In genomic region chr1:155989992-155990325, GRCh38 we compare ENCODE assay signal across 11 cellular contexts. TPM values are rescaled to one million over a fixed set of nuclear protein-coding genes. Genes with fewer than 3 reads are reported as not detected.
DNase-seq lines count a peak whose midpoint lies in the region; ATAC-seq, FAIRE-seq and TF ChIP-seq lines count a peak whose summit lies in the region.
"Had no signal": no experiment of that assay in that cellular context is flagged by ENCODE, and none has a peak within 500 bp of the region (broad histone marks: within the 10 kb centered on the region; RNA-seq: fewer than 3 reads in every experiment).

No MANE protein-coding gene starts in this region.

- FAIRE-seq in GM12892 (lab: Jason Lieb, UNC), result peak; percentile 46

- H3K27me3 Mint-ChIP-seq in dendritic cell treated with granulocyte-macrophage colony-stimulating factor and Interleukin-4, amounts not matched to agents 40 ng/mL and 50 ng/mL, for 4 days, result peaks cover 3% of the 10 kb centered on the region
- H3K27me3 Mint-ChIP-seq: CD4-positive, alpha-beta memory T cell had no signal

- peak overlapping the region; percentile 84 for H3K27ac Mint-ChIP-seq in dendritic cell treated with granulocyte-macrophage colony-stimulating factor and Interleukin-4, amounts not matched to agents 40 ng/mL and 50 ng/mL, for 4 days

- H3K9ac ChIP-seq in MM.1S (ENCODE audit: low read length), result no peak overlapping the region

- peak overlapping the region; percentile 2; the same call in 1 of the 2 replicates for H2AFZ ChIP-seq in MM.1S (ENCODE audit: low read length)

- H3K4me1 ChIP-seq in MM.1S (ENCODE audit: low read length), result peaks cover 21% of the 10 kb centered on the region
- H3K4me1 ChIP-seq: uterus had no signal

- DNase-seq in GM12892 (ENCODE audit: insufficient read length), result no peak
- DNase-seq in MM.1S, result no peak
- peak; percentile 82 for DNase-seq in pons (ENCODE audit: low spot score)
- no peak for DNase-seq in SW480 (ENCODE audit: low spot score)
- no peak for DNase-seq in NK-92 treated with Interleukin-12 subunit alpha and Interleukin-12 subunit beta, amount 100 ng/mL, for 24 hours (lab: John Stamatoyannopoulos, UW)
- no peak for DNase-seq in hepatic stellate cell (ENCODE audit: low spot score)

- H3K4me1 Mint-ChIP-seq in dendritic cell treated with granulocyte-macrophage colony-stimulating factor and Interleukin-4, amounts not matched to agents 40 ng/mL and 50 ng/mL, for 4 days (ENCODE audit: low read depth), result peaks cover 59% of the 10 kb centered on the region

- H3K4me3 ChIP-seq in MM.1S (ENCODE audit: low read length), result no peak overlapping the region

- intact Hi-C loops in dendritic cell treated with granulocyte-macrophage colony-stimulating factor and Interleukin-4, amounts not matched to agents 40 ng/mL and 50 ng/mL, for 4 days (cut with micrococcal nuclease), result loop anchor here (1.0 kb wide), 1 partner anchor 52 kb away; no protein-coding TSS in a partner anchor

- no peaks in the 10 kb centered on the region for H3K9me3 Mint-ChIP-seq in dendritic cell treated with granulocyte-macrophage colony-stimulating factor and Interleukin-4, amounts not matched to agents 40 ng/mL and 50 ng/mL, for 4 days
- H3K9me3 Mint-ChIP-seq: CD4-positive, alpha-beta memory T cell had no signal

- no peak overlapping the region for H3K4me2 ChIP-seq in MM.1S (ENCODE audit: low read depth, low read length)

- ATAC-seq in activated CD4-positive, CD25-positive, alpha-beta regulatory T cell treated with anti-CD3 and anti-CD28 coated beads, Interleukin-2, amount 50 U/mL, for 24 hours, result no peak

- H3K9me2 ChIP-seq in MM.1S (replicated peaks; ENCODE audit: insufficient read depth, low read length), result no peaks in the 10 kb centered on the region

- H3K36me3 ChIP-seq in MM.1S (replicated peaks; ENCODE audit: insufficient read depth, low read length), result no peaks in the 10 kb centered on the region
- H3K36me3 ChIP-seq: ovary, uterus had no signal

- peak overlapping the region; percentile 66 for H3K4me3 Mint-ChIP-seq in dendritic cell treated with granulocyte-macrophage colony-stimulating factor and Interleukin-4, amounts not matched to agents 40 ng/mL and 50 ng/mL, for 4 days

- H3F3A ChIP-seq in MM.1S (ENCODE audit: insufficient read depth, low read length), result 0 out of 2 replicates have a peak, but pooled peaks cover 3% of the 10 kb centered on the region

- H3K27ac ChIP-seq in MM.1S (ENCODE audit: low read length), result no peak overlapping the region
- H3K27ac ChIP-seq: ovary had no signal

- H4K20me1 ChIP-seq in MM.1S (ENCODE audit: insufficient read depth, low read length), result no peaks in the 10 kb centered on the region

- TF ChIP-seq CTCF in MM.1S (IDR thresholded peaks at IDR 0.05; ENCODE audit: low read length), result no peak

- no peaks in the 10 kb centered on the region for H3K9me3 ChIP-seq in MM.1S (replicated peaks; ENCODE audit: insufficient read depth, low read length)
- H3K9me3 ChIP-seq: ovary, uterus had no signal

- no peak for TF ChIP-seq POLR2A in GM12892 (IDR thresholded peaks at IDR 0.05; ENCODE audit: low read depth, low read length)

- H3K79me2 ChIP-seq in MM.1S (ENCODE audit: low read length), result no peaks in the 10 kb centered on the region

- H3K36me3 Mint-ChIP-seq in dendritic cell treated with granulocyte-macrophage colony-stimulating factor and Interleukin-4, amounts not matched to agents 40 ng/mL and 50 ng/mL, for 4 days (ENCODE audit: low read depth), result no peaks in the 10 kb centered on the region
- H3K36me3 Mint-ChIP-seq: CD4-positive, alpha-beta memory T cell had no signal

- H3K27me3 ChIP-seq in MM.1S (replicated peaks; ENCODE audit: insufficient read depth, low read length), result no peaks in the 10 kb centered on the region
- H3K27me3 ChIP-seq: ovary, uterus had no signal

RNA-seq across cellular contexts. Expression of gene ARHGEF2, which starts 11.6 kb away (rescaled TPM):
- 57.6 TPM for polyA plus RNA-seq in GM12892 (2012; ENCODE audit: missing spikeins)

RNA-seq across cellular contexts. Expression of gene SSR2, which starts 30.8 kb away (rescaled TPM):
- 230 TPM for polyA plus RNA-seq in GM12892 (2012; ENCODE audit: missing spikeins)

RNA-seq across cellular contexts. Expression of gene RXFP4, which starts 48.5 kb away (rescaled TPM):
- 0.36 TPM for polyA plus RNA-seq in GM12892 (2012; ENCODE audit: missing spikeins)
- polyA plus RNA-seq: ovary had no signal

RNA-seq across cellular contexts. Expression of gene KHDC4, which starts 55.7 kb away (rescaled TPM):
- 46.2 TPM for polyA plus RNA-seq in GM12892 (2012; ENCODE audit: missing spikeins)
